In the genomic region with DNA sequence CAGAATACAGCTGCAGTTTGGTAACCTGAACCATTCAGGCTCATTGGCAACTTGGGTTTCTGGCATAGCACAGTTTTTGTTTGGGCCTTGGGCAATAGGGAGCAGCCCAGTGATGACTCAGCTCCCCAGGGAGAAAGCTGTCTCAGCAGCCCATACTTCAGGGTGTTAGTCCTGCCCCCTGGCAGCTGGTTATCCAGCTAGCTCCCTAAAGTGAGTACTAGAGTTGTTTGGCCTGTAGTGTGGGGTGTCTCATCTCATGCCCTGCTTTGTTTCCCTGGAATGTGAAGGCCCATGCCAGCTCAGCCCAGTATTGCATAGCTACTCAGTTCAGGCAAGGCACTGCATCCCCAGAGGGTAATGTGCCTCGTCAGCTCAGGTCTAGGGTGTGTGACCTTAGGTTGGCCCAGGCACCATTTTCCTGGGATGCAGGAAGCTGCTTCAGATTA, we compare ENCODE assay signal across 11 cellular contexts. TPM values are rescaled to one million over a fixed set of nuclear protein-coding genes. Genes with fewer than 3 reads are reported as not detected.
DNase-seq lines count a peak whose midpoint lies in the region; ATAC-seq, FAIRE-seq and TF ChIP-seq lines count a peak whose summit lies in the region.
"Had no signal": no experiment of that assay in that cellular context is flagged by ENCODE, and none has a peak within 500 bp of the region (broad histone marks: within the 10 kb centered on the region; RNA-seq: fewer than 3 reads in every experiment).

No MANE protein-coding gene starts in this region.

- no peak overlapping the region for H3K4me3 ChIP-seq in HepG2 (replicated peaks in 1 of 3; ENCODE audit: insufficient read depth in 1 of 3, low read depth in 2 of 3, low read length in 3 of 3)
- H3K4me3 ChIP-seq: tibial nerve had no signal

- H3K36me3 ChIP-seq in HepG2 (replicated peaks in 1 of 2; ENCODE audit: control insufficient read depth in 1 of 2, insufficient read depth in 2 of 2, low read length in 2 of 2): peaks cover 2 to 14% of the 10 kb centered on the region in 2 experiments; a peak in 3 of 5 replicates

- no peaks in the 10 kb centered on the region for H3K4me1 ChIP-seq in HepG2 (ENCODE audit: insufficient read depth, low read length)

- DNase-seq in AG09319 (ENCODE audit: extremely low read depth, low read depth): peak; percentile 86
- DNase-seq in M059J (ENCODE audit: low read depth): peak; percentile 97
- peak; percentile 88 for DNase-seq in brain pericyte (ENCODE audit: low read depth, low spot score)
- DNase-seq in HepG2 (ENCODE audit: low spot score): no peak
- no peak for DNase-seq in NAMALWA (ENCODE audit: low spot score)
- DNase-seq: DND-41, NCI-H1930 had no signal

- POLR2A ChIA-PET in HepG2 (lab: Yijun Ruan, JAX): interaction anchor here (1.2 kb wide), 1 partner anchor 18 kb away, joined by 3 read pairs; the partner anchor contains the start of gene ZNF543

- FAIRE-seq in HepG2 (lab: Jason Lieb, UNC): no peak

- no peak overlapping the region for H3K4me2 ChIP-seq in HepG2 (ENCODE audit: low read depth, low read length)

- ATAC-seq in HepG2 (peak; percentile 35; the same call in 2 of the 3 replicates), HG02571 (IDR thresholded peaks at IDR 0.05; ENCODE audit: unreplicated experiment) (no peak), GM18868 (IDR thresholded peaks at IDR 0.05; ENCODE audit: unreplicated experiment) (no peak), GM18907 (IDR thresholded peaks at IDR 0.05; ENCODE audit: unreplicated experiment) (no peak)

- no peak overlapping the region for H2AFZ ChIP-seq in HepG2 (ENCODE audit: low read length)

- H3K9ac ChIP-seq in HepG2 (ENCODE audit: insufficient read depth, low read depth, low read length): no peak overlapping the region

- TF ChIP-seq EP300 in HepG2 (IDR thresholded peaks at IDR 0.05; ENCODE audit: low read depth in 2 of 2, low read length in 2 of 2) (no peak), HepG2 (CRISPR knock-in tag; IDR thresholded peaks at IDR 0.05; ENCODE audit: borderline replicate concordance) (no peak)

- peaks cover 6% of the 10 kb centered on the region for H3K79me2 ChIP-seq in HepG2 (ENCODE audit: insufficient read depth, low read length)

- in situ Hi-C loops in HepG2 (cut with HindIII; ENCODE audit: extremely low pct_ligation_motif_present, low pct_unique_long_range_greater_than_20kb): no loop called here

- WGBS in HepG2 (ENCODE audit: low lambda C conversion rate): no CpG with 5 or more reads among the region's 1 CpG

- BruUV-seq in HepG2 (replicated peaks; lab: Mats Ljungman, UMichigan): no TSS peak

- TF ChIP-seq POLR2A in HepG2 (IDR thresholded peaks at IDR 0.05; ENCODE audit: insufficient read depth in 1 of 2, low read depth in 2 of 2, low read length in 2 of 2): peak in 1 of 2 experiments; percentile 19; a peak in 1 of 4 replicates

- TF ChIP-seq CTCF in AG09319 (IDR thresholded peaks at IDR 0.05; ENCODE audit: low read depth, low read length): no peak; the same call in 1 of the 2 replicates
- TF ChIP-seq CTCF in HepG2 (CRISPR knock-in tag; IDR thresholded peaks at IDR 0.05): no peak

- intact Hi-C loops in HepG2 (cut with micrococcal nuclease; ENCODE audit: unreplicated experiment): no loop called here

- H3K27me3 ChIP-seq in HepG2 (ENCODE audit: control insufficient read depth in 1 of 2, insufficient read depth in 2 of 2, low read length in 2 of 2): no peaks in the 10 kb centered on the region
- H3K27me3 ChIP-seq: tibial nerve had no signal

- no peak for TF ChIP-seq RAD21 in HepG2 (CRISPR knock-in tag; IDR thresholded peaks at IDR 0.05)

- H3K9me3 ChIP-seq in HepG2 (ENCODE audit: low read length): no peaks in the 10 kb centered on the region

- H3K27ac ChIP-seq in HepG2 (ENCODE audit: extremely low read length, insufficient read depth, low read length): no peak overlapping the region
- H3K27ac ChIP-seq: tibial nerve had no signal

- no peaks in the 10 kb centered on the region; the same call in 1 of the 2 replicates for H4K20me1 ChIP-seq in HepG2 (ENCODE audit: insufficient read depth, low read length)

- CTCF ChIA-PET in HepG2 (lab: Yijun Ruan, JAX; ENCODE audit: low intra/inter-chr PET ratio, low total read pairs): no interaction called here

RNA-seq across cellular contexts. Expression of gene ZNF543, which starts 18.2 kb away (rescaled TPM):
- total RNA-seq in M059J (2014; rRNA removed; shearing (Covaris generic)): 7.5 and 8.4 TPM in 2 replicates
- total RNA-seq in HepG2 (2016; rRNA removed; fragmentation: Illumina TruSeq; extraction: Trizol): 8.9 and 10.4 TPM in 2 replicates
- 0.62 and 0.81 TPM in 2 replicates for total RNA-seq in HepG2 (2016; cell fraction: cytosol; rRNA removed; fragmentation: Illumina TruSeq; extraction: Trizol; ENCODE audit: low read depth)
- total RNA-seq in HepG2 (2016; cell fraction: insoluble cytoplasmic fraction; rRNA removed; fragmentation: Illumina TruSeq; extraction: Trizol): 8.0 and 9.3 TPM in 2 replicates
- total RNA-seq in HepG2 (2016; cell fraction: membrane; rRNA removed; fragmentation: Illumina TruSeq; extraction: Trizol): 4.5 and 4.7 TPM in 2 replicates
- 5.9 and 6.1 TPM in 2 replicates for total RNA-seq in HepG2 (2016; cell fraction: nucleus; rRNA removed; fragmentation: Illumina TruSeq; extraction: Trizol)
- polyA plus RNA-seq in HepG2 (2011; rRNA removed): 2.1 and 2.5 TPM in 2 replicates
- polyA plus RNA-seq in HepG2 (2011; cell fraction: cytosol; rRNA removed): 1.0 and 1.6 TPM in 2 replicates
- 1.9 and 2.4 TPM in 2 replicates for polyA plus RNA-seq in HepG2 (2011; cell fraction: nucleus; rRNA removed)
- 1.3 and 1.8 TPM in 2 replicates for polyA plus RNA-seq in HepG2 (2012)
- polyA plus RNA-seq in HepG2 (2016; cell fraction: cytosol; fragmentation: Illumina TruSeq; extraction: Trizol; ENCODE audit: low read depth): 0.15 TPM in 2 replicates
- 3.1 TPM in 2 replicates for polyA plus RNA-seq in HepG2 (2016; cell fraction: insoluble cytoplasmic fraction; fragmentation: Illumina TruSeq; extraction: Trizol; ENCODE audit: low read depth)
- polyA plus RNA-seq in HepG2 (2016; cell fraction: membrane; fragmentation: Illumina TruSeq; extraction: Trizol; ENCODE audit: low read depth): 0.85 and 0.98 TPM in 2 replicates
- 3.5 and 4.7 TPM in 2 replicates for polyA plus RNA-seq in HepG2 (2016; cell fraction: nucleus; fragmentation: Illumina TruSeq; extraction: Trizol; ENCODE audit: insufficient read depth, low read depth)
- 4.9 and 6.1 TPM in 2 replicates for polyA minus RNA-seq in HepG2 (2011; rRNA and poly(A)+ RNA removed; ENCODE audit: low replicate concordance)
- 4.7 and 6.4 TPM in 2 replicates for polyA minus RNA-seq in HepG2 (2011; cell fraction: cytosol; rRNA and poly(A)+ RNA removed)
- 6.3 and 11.8 TPM in 2 replicates for polyA minus RNA-seq in HepG2 (2011; cell fraction: nucleus; rRNA and poly(A)+ RNA removed)

RNA-seq across cellular contexts. Expression of gene ZNF460, which starts 21.8 kb away (rescaled TPM):
- 27.9 and 36.7 TPM in 2 replicates for total RNA-seq in M059J (2014; rRNA removed; shearing (Covaris generic))
- 44.8 and 76.3 TPM in 2 replicates for total RNA-seq in HepG2 (2016; rRNA removed; fragmentation: Illumina TruSeq; extraction: Trizol)
- total RNA-seq in HepG2 (2016; cell fraction: cytosol; rRNA removed; fragmentation: Illumina TruSeq; extraction: Trizol; ENCODE audit: low read depth): 2.9 and 3.1 TPM in 2 replicates
- total RNA-seq in HepG2 (2016; cell fraction: insoluble cytoplasmic fraction; rRNA removed; fragmentation: Illumina TruSeq; extraction: Trizol): 40.9 and 72.0 TPM in 2 replicates
- 9.8 and 11.2 TPM in 2 replicates for total RNA-seq in HepG2 (2016; cell fraction: membrane; rRNA removed; fragmentation: Illumina TruSeq; extraction: Trizol)
- total RNA-seq in HepG2 (2016; cell fraction: nucleus; rRNA removed; fragmentation: Illumina TruSeq; extraction: Trizol): 70.0 and 73.2 TPM in 2 replicates
- 14.5 and 15.3 TPM in 2 replicates for polyA plus RNA-seq in HepG2 (2011; rRNA removed)
- 5.4 and 7.1 TPM in 2 replicates for polyA plus RNA-seq in HepG2 (2011; cell fraction: cytosol; rRNA removed)
- polyA plus RNA-seq in HepG2 (2011; cell fraction: nucleus; rRNA removed): 22.5 and 28.5 TPM in 2 replicates
- 1.7 and 1.8 TPM in 2 replicates for polyA plus RNA-seq in HepG2 (2012)
- 0.02 TPM in 1 of 2 replicates, not detected in the other for polyA plus RNA-seq in HepG2 (2016; cell fraction: cytosol; fragmentation: Illumina TruSeq; extraction: Trizol; ENCODE audit: low read depth)
- 1.0 and 1.3 TPM in 2 replicates for polyA plus RNA-seq in HepG2 (2016; cell fraction: insoluble cytoplasmic fraction; fragmentation: Illumina TruSeq; extraction: Trizol; ENCODE audit: low read depth)
- polyA plus RNA-seq in HepG2 (2016; cell fraction: membrane; fragmentation: Illumina TruSeq; extraction: Trizol; ENCODE audit: low read depth): 0.12 and 0.14 TPM in 2 replicates
- 2.7 and 3.2 TPM in 2 replicates for polyA plus RNA-seq in HepG2 (2016; cell fraction: nucleus; fragmentation: Illumina TruSeq; extraction: Trizol; ENCODE audit: insufficient read depth, low read depth)
- 113 and 142 TPM in 2 replicates for polyA minus RNA-seq in HepG2 (2011; rRNA and poly(A)+ RNA removed; ENCODE audit: low replicate concordance)
- polyA minus RNA-seq in HepG2 (2011; cell fraction: cytosol; rRNA and poly(A)+ RNA removed): 66.3 and 87.7 TPM in 2 replicates
- polyA minus RNA-seq in HepG2 (2011; cell fraction: nucleus; rRNA and poly(A)+ RNA removed): 149 and 236 TPM in 2 replicates

RNA-seq across cellular contexts. Expression of gene ZNF304, which starts 49.0 kb away (rescaled TPM):
- 8.0 and 11.8 TPM in 2 replicates for total RNA-seq in M059J (2014; rRNA removed; shearing (Covaris generic))
- 8.0 and 9.5 TPM in 2 replicates for total RNA-seq in HepG2 (2016; rRNA removed; fragmentation: Illumina TruSeq; extraction: Trizol)
- total RNA-seq in HepG2 (2016; cell fraction: cytosol; rRNA removed; fragmentation: Illumina TruSeq; extraction: Trizol; ENCODE audit: low read depth): 0.61 and 1.1 TPM in 2 replicates
- 7.7 and 8.9 TPM in 2 replicates for total RNA-seq in HepG2 (2016; cell fraction: insoluble cytoplasmic fraction; rRNA removed; fragmentation: Illumina TruSeq; extraction: Trizol)
- total RNA-seq in HepG2 (2016; cell fraction: membrane; rRNA removed; fragmentation: Illumina TruSeq; extraction: Trizol): 3.0 and 3.4 TPM in 2 replicates
- total RNA-seq in HepG2 (2016; cell fraction: nucleus; rRNA removed; fragmentation: Illumina TruSeq; extraction: Trizol): 5.9 and 7.0 TPM in 2 replicates
- 3.4 and 3.6 TPM in 2 replicates for polyA plus RNA-seq in HepG2 (2011; rRNA removed)
- polyA plus RNA-seq in HepG2 (2011; cell fraction: cytosol; rRNA removed): 1.8 and 2.7 TPM in 2 replicates
- 3.0 and 4.8 TPM in 2 replicates for polyA plus RNA-seq in HepG2 (2011; cell fraction: nucleus; rRNA removed)
- 3.5 and 4.1 TPM in 2 replicates for polyA plus RNA-seq in HepG2 (2012)
- 0.17 TPM in 2 replicates for polyA plus RNA-seq in HepG2 (2016; cell fraction: cytosol; fragmentation: Illumina TruSeq; extraction: Trizol; ENCODE audit: low read depth)
- polyA plus RNA-seq in HepG2 (2016; cell fraction: insoluble cytoplasmic fraction; fragmentation: Illumina TruSeq; extraction: Trizol; ENCODE audit: low read depth): 4.3 and 4.6 TPM in 2 replicates
- polyA plus RNA-seq in HepG2 (2016; cell fraction: membrane; fragmentation: Illumina TruSeq; extraction: Trizol; ENCODE audit: low read depth): 0.69 and 0.74 TPM in 2 replicates
- polyA plus RNA-seq in HepG2 (2016; cell fraction: nucleus; fragmentation: Illumina TruSeq; extraction: Trizol; ENCODE audit: insufficient read depth, low read depth): 7.8 and 9.4 TPM in 2 replicates
- 8.4 and 9.2 TPM in 2 replicates for polyA minus RNA-seq in HepG2 (2011; rRNA and poly(A)+ RNA removed; ENCODE audit: low replicate concordance)
- polyA minus RNA-seq in HepG2 (2011; cell fraction: cytosol; rRNA and poly(A)+ RNA removed): 4.4 and 6.1 TPM in 2 replicates
- polyA minus RNA-seq in HepG2 (2011; cell fraction: nucleus; rRNA and poly(A)+ RNA removed): 3.9 and 5.5 TPM in 2 replicates

Comparison
In these comparisons a context has a peak if more than half of its experiments do, and no peak if none do; other contexts are left out.
1. DNase-seq: peak in AG09319 (single experiment), M059J (single experiment) and brain pericyte (single experiment); none in HepG2 (single experiment) and NAMALWA (single experiment).